In the genomic region with DNA sequence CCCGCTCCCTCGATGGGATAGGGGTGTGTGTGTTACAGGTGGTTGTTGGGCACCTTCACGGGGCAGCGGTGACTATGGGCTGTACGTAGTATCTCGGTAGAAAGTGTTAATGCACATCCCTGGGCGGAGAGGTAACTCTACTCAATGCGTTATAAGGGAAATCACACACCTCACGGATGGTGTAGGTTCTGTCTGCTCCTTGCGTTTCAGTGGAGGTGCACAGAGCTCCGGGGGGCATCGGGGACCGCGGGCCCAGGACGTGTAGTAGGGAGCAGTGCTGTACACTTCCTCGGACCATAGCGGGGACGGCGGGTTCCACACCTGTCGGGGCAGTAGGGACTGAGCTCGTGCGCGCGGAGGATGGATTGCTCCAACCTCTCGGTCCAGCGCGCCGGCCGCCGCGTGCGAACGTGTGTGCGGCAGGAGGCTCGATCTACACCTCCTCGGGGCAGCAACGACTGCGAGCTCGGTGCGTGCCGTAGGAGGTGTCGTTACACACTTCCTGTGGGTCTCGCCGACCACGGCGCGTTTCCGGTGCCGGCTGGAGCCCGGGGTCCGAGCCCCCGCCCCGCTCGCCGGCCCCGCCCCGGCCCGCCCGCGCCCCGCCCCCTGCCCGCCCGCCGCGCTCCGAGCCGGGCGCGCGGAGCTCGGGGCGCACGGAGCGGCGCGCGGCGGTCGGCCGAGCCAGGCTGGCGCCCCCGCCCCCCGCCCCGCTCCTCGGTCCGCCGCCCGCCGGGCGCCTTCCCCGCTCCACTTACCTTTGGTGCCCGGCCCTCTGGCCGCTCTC, we compare ENCODE assay signal across 8 cellular contexts. TPM values are rescaled to one million over a fixed set of nuclear protein-coding genes. Genes with fewer than 3 reads are reported as not detected.
DNase-seq lines count a peak whose midpoint lies in the region; ATAC-seq and TF ChIP-seq lines count a peak whose summit lies in the region.

A gene with protein sequence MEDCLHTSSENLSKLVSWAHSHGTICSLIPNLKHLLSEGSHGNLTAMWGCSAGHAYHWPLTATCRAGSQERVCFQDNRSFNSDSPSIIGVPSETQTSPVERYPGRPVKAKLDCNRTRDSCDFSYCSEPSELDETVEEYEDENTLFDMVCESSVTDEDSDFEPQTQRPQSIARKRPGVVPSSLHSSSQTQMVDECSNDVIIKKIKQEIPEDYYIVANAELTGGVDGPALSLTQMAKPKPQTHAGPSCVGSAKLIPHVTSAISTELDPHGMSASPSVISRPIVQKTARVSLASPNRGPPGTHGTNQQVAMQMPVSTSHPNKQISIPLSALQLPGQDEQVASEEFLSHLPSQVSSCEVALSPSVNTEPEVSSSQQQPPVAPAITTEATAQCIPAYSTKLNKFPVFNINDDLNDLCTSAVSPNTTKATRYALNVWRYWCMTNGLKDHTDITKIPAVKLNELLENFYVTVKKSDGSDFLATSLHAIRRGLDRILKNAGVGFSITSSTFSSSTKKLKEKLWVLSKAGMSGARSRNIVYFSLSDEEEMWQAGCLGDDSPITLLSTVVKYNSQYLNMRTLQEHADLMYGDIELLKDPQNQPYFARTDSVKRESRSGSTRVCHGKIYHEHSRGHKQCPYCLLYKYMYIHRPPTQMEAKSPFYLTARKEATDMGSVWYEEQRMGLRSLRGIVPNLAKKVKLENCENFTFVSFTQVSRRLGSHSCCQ (plus strand): TSS at position 607 of the 787 bp plus-strand sequence. CDS start 87,254 bp downstream, outside the sequence.

- DNase-seq in COR-L47 (lab: John Stamatoyannopoulos, UW), result peak; percentile 84
- peak; percentile 76 to 89 for DNase-seq in HL-60 (ENCODE audit: low read depth in 1 of 2, low spot score in 1 of 2)
- DNase-seq in NOMO-1 (lab: John Stamatoyannopoulos, UW; ENCODE audit: unreplicated experiment in 2 of 2), result peak; percentile 70 to 72
- peak; percentile 92 for DNase-seq in activated CD8-positive, alpha-beta memory T cell treated with anti-CD3 and anti-CD28 coated beads, Interleukin-2, amount 50 U/mL, for 48 hours
- no peak for DNase-seq in epithelial cell of proximal tubule (ENCODE audit: low read depth)
- peak; percentile 89 for DNase-seq in stimulated activated CD8-positive, alpha-beta memory T cell treated with anti-CD3 and anti-CD28 coated beads, Interleukin-4, amount 100 ng/mL, for 48 hours

- peak; percentile 92 for ATAC-seq in GM19463 (IDR thresholded peaks at IDR 0.05; ENCODE audit: unreplicated experiment)

- peak within 1 kb of the TSS; percentile 78 to 84 for H3K9ac ChIP-seq in mucosa of rectum (ENCODE audit: low read depth in 1 of 2, low read length in 2 of 2)

- H3K4me3 ChIP-seq in HL-60 (replicated peaks; ENCODE audit: insufficient read depth, low read length) (peak within 1 kb of the TSS; percentile 86), epithelial cell of proximal tubule (ENCODE audit: low read depth, low read length) (peak within 1 kb of the TSS; percentile 95), mucosa of rectum (ENCODE audit: low read length in 2 of 2) (peak within 1 kb of the TSS; percentile 85 to 92)

- H3K27me3 ChIP-seq in HL-60 (ENCODE audit: insufficient read depth, poor library complexity, severe bottlenecking), result no peaks in the 10 kb centered on the region
- H3K27me3 ChIP-seq in mucosa of rectum (ENCODE audit: control insufficient read depth in 2 of 2, insufficient read depth in 2 of 2, low read length in 2 of 2), result no peaks in the 10 kb centered on the region

- TF ChIP-seq CTCF in HL-60 (IDR thresholded peaks at IDR 0.05; ENCODE audit: insufficient read depth, low read length), result no peak
- TF ChIP-seq CTCF in epithelial cell of proximal tubule (conservative IDR thresholded peaks at IDR 0.05; ENCODE audit: low read depth, low read length), result no peak

- H3K27ac ChIP-seq in HL-60 (replicated peaks) (peak within 1 kb of the TSS; percentile 81), mucosa of rectum (ENCODE audit: low read depth in 2 of 2, low read length in 2 of 2) (peak within 1 kb of the TSS; percentile 52 to 79)

- H3K9me3 ChIP-seq in mucosa of rectum (ENCODE audit: control insufficient read depth in 2 of 2, low read length in 2 of 2), result no peaks in the 10 kb centered on the region

- H3K4me1 ChIP-seq in mucosa of rectum (ENCODE audit: control insufficient read depth in 2 of 2, insufficient read depth in 2 of 2, low read length in 2 of 2), result peaks cover 7 to 11% of the 10 kb centered on the region in 2 donors

- no peaks in the 10 kb centered on the region for H3K36me3 ChIP-seq in mucosa of rectum (ENCODE audit: control insufficient read depth in 2 of 2, insufficient read depth in 2 of 2, low read length in 2 of 2)

RNA-seq across cellular contexts. Expression of the gene that starts here (rescaled TPM):
- total RNA-seq in epithelial cell of proximal tubule, result 3.4 and 4.3 TPM in 2 replicates
